ENCODE assay signal across 9 cellular contexts in genomic region chr14:103696466-103697071, GRCh38. TPM values are rescaled to one million over a fixed set of nuclear protein-coding genes. Genes with fewer than 3 reads are reported as not detected.
DNase-seq lines count a peak whose midpoint lies in the region; ATAC-seq and TF ChIP-seq lines count a peak whose summit lies in the region.
"Had no signal": no experiment of that assay in that cellular context is flagged by ENCODE, and none has a peak within 500 bp of the region (broad histone marks: within the 10 kb centered on the region; RNA-seq: fewer than 3 reads in every experiment).

No MANE protein-coding gene starts in this region.

- DNase-seq in CD8-positive, alpha-beta memory T cell: no peak
- DNase-seq in RWPE1 (ENCODE audit: low spot score) (no peak), fibroblast of the conjunctiva (ENCODE audit: low read depth) (peak; percentile 59), posterior vena cava (ENCODE audit: low spot score) (peak; percentile 87), NCI-H187 (lab: John Stamatoyannopoulos, UW) (no peak)
- no peak for DNase-seq in stimulated activated CD4-positive, alpha-beta T cell treated with anti-CD3 and anti-CD28 coated beads, Interleukin-4, amount 100 ng/mL, for 4 hours

- ATAC-seq in GM19467 (IDR thresholded peaks at IDR 0.05; ENCODE audit: unreplicated experiment) (no peak), HG02938 (IDR thresholded peaks at IDR 0.05; ENCODE audit: unreplicated experiment) (no peak)

- no peaks in the 10 kb centered on the region for H3K27me3 Mint-ChIP-seq in CD8-positive, alpha-beta memory T cell

- H3K4me1 ChIP-seq in CD8-positive, alpha-beta memory T cell (ENCODE audit: insufficient read depth, low read length): no peaks in the 10 kb centered on the region

- H3K27ac Mint-ChIP-seq in CD8-positive, alpha-beta memory T cell: peak overlapping the region in 5 of 8 donors; percentile 38 to 63 (median 52)

- H3K36me3 ChIP-seq in CD8-positive, alpha-beta memory T cell (ENCODE audit: insufficient read depth, low read length): peaks cover 20% of the 10 kb centered on the region
- H3K36me3 ChIP-seq: breast epithelium had no signal

- no peak overlapping the region for H3K4me3 Mint-ChIP-seq in CD8-positive, alpha-beta memory T cell

- POLR2A ChIA-PET in CD8-positive, alpha-beta memory T cell (lab: Charles Lee): interaction anchor here (0.6 kb wide), 1 partner anchor 119 kb away, joined by 9 read pairs; no protein-coding TSS in a partner anchor
- POLR2A ChIA-PET in RWPE1 (lab: Yijun Ruan, JAX; ENCODE audit: low non-redundant PET): no interaction called here

- H3K4me3 ChIP-seq in CD8-positive, alpha-beta memory T cell (ENCODE audit: low read length): no peak overlapping the region

- H3K27ac ChIP-seq in CD8-positive, alpha-beta memory T cell (ENCODE audit: low read depth, low read length): no peak overlapping the region
- peak overlapping the region; percentile 99 for H3K27ac ChIP-seq in RWPE1

- intact Hi-C loops in posterior vena cava (cut with DNase I): no loop called here

- no peaks in the 10 kb centered on the region for H3K27me3 ChIP-seq in CD8-positive, alpha-beta memory T cell (ENCODE audit: insufficient read depth, low read length, poor library complexity, severe bottlenecking)
- H3K27me3 ChIP-seq: breast epithelium had no signal

- CTCF ChIA-PET in CD8-positive, alpha-beta memory T cell (lab: Charles Lee): no interaction called here
- CTCF ChIA-PET in RWPE1 (lab: Yijun Ruan, JAX): no interaction called here

- no peaks in the 10 kb centered on the region for H3K9me3 Mint-ChIP-seq in CD8-positive, alpha-beta memory T cell

- H3K36me3 Mint-ChIP-seq in CD8-positive, alpha-beta memory T cell: peaks cover 0 to 70% (median 0%) of the 10 kb centered on the region in 3 donors

- no peak for TF ChIP-seq CTCF in RWPE1 (conservative IDR thresholded peaks at IDR 0.05; ENCODE audit: low read depth)

- H3K9me3 ChIP-seq in CD8-positive, alpha-beta memory T cell (ENCODE audit: low read length): no peaks in the 10 kb centered on the region
- H3K9me3 ChIP-seq: breast epithelium had no signal

- H3K4me1 Mint-ChIP-seq in CD8-positive, alpha-beta memory T cell: peaks cover 3 to 9% (median 3%) of the 10 kb centered on the region in 3 donors

RNA-seq across cellular contexts. Expression of gene XRCC3, which starts 18.7 kb away (rescaled TPM):
- 10 to 100 TPM; 54.4 to 59.9 TPM for total RNA-seq in CD8-positive, alpha-beta memory T cell
- 4.4 TPM for polyA plus RNA-seq in CD8-positive, alpha-beta memory T cell
- 1 to 10 TPM; 4.0 to 4.9 TPM for total RNA-seq in posterior vena cava

RNA-seq across cellular contexts. Expression of gene ZFYVE21, which starts 19.0 kb away (rescaled TPM):
- total RNA-seq in CD8-positive, alpha-beta memory T cell: 10 to 100 TPM; 15.1 to 18.1 TPM
- polyA plus RNA-seq in CD8-positive, alpha-beta memory T cell: 15.9 TPM
- total RNA-seq in posterior vena cava: 10 to 100 TPM; 57.2 to 59.5 TPM

Comparison
In these comparisons a context has a peak if more than half of its experiments do, and no peak if none do; other contexts are left out.
1. DNase-seq: peak in fibroblast of the conjunctiva (single experiment) and posterior vena cava (single experiment); none in CD8-positive, alpha-beta memory T cell (0 of 5), RWPE1 (single experiment), stimulated activated CD4-positive, alpha-beta T cell treated with anti-CD3 and anti-CD28 coated beads, Interleukin-4, amount 100 ng/mL, for 4 hours (0 of 2) and NCI-H187 (0 of 2).
2. RNA of gene XRCC3, which starts 18.7 kb away (total RNA-seq): 54.4 to 59.9 TPM in CD8-positive, alpha-beta memory T cell; 4.0 to 4.9 TPM in posterior vena cava; every median in the first group is over 4 times any median in the second.